25 cellular contexts compared by ENCODE assay signal in the genomic region with DNA sequence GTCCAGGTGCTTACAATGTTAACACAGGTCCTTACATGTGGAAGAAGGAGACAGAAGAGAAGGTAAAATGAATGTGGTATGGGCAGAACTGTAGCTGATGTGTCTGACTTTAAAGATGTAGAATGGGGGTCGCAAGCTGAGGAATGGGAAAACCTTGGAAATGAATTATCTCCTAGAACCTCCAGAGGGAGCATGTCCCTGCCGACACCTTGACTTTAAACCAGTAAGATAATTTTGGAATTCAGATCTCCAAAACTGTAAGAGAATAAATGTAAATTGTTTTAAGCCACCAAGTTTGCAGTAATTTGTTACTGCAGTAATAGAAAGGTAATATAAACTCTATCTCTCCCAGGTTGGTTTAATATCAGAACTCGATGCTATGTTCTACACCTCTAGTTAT.
DNase-seq lines count a peak whose midpoint lies in the region; ATAC-seq and TF ChIP-seq lines count a peak whose summit lies in the region.
"Had no signal": no experiment of that assay in that cellular context is flagged by ENCODE, and none has a peak within 500 bp of the region (broad histone marks: within the 10 kb centered on the region; RNA-seq: fewer than 3 reads in every experiment).

No MANE protein-coding gene starts in this region.

- 58 to 60% methylated on average over 3 of the region's 3 CpGs for WGBS in heart right ventricle, 2 donors

- H3K27me3 ChIP-seq in PC-9 (ENCODE audit: insufficient read depth, low read depth) = no peaks in the 10 kb centered on the region
- H3K27me3 ChIP-seq in heart right ventricle = no peaks in the 10 kb centered on the region
- H3K27me3 ChIP-seq: heart left ventricle, neutrophil had no signal

- no peak overlapping the region for H3K4me2 ChIP-seq in PC-9

- ATAC-seq in heart right ventricle = no peak
- ATAC-seq: activated CD8-positive, alpha-beta memory T cell treated with anti-CD3 and anti-CD28 coated beads, Interleukin-2, amount 10 ng/mL, durations not matched to agents 7 days and 5 days; heart left ventricle; left colon; Right ventricle myocardium inferior had no signal

- DNase-seq in NCI-H82 (lab: John Stamatoyannopoulos, UW) (peak; percentile 20), NCI-H82 treated with DMSO at 0.1 percent for 48 hours (lab: John Stamatoyannopoulos, UW; ENCODE audit: unreplicated experiment) (no peak), PC-9 (no peak), epithelial cell of proximal tubule (ENCODE audit: low read depth) (no peak), retinal pigment epithelial cell (ENCODE audit: low read depth) (no peak), NCI-H446 (lab: John Stamatoyannopoulos, UW) (no peak), heart right ventricle (no peak), D341Med (ENCODE audit: low spot score) (no peak)
- DNase-seq: activated CD4-positive, CD25-positive, alpha-beta regulatory T cell; activated CD8-positive, alpha-beta memory T cell treated with anti-CD3 and anti-CD28 coated beads, Interleukin-2, amount 10 ng/mL, durations not matched to agents 7 days and 5 days; activated T-cell treated with anti-CD3 and anti-CD28 coated beads, Interleukin-2, amount 50 U/mL, for 48 hours; CD4-positive, alpha-beta T cell; GDM1; GOT3; heart left ventricle; immature natural killer cell; left colon; NCI-H1105; NCI-H187 treated with DMSO at 0.1 percent for 48 hours; NCI-H69; stimulated activated naive CD4-positive, alpha-beta T cell treated with Interleukin-2 at 50 U/mL for 16 hours; T-helper 9 cell had no signal

- H3K9me3 ChIP-seq in PC-9 (ENCODE audit: insufficient read depth, low read depth) (no peaks in the 10 kb centered on the region), heart right ventricle (peaks cover 0 to 4% (median 0%) of the 10 kb centered on the region in 11 donors)
- H3K9me3 ChIP-seq: heart left ventricle, neutrophil had no signal

- no TSS peak for BruUV-seq in PC-9 (replicated peaks; lab: Mats Ljungman, UMichigan)

- TF ChIP-seq CTCF in PC-9 (conservative IDR thresholded peaks at IDR 0.05) (0 out of 2 replicates have a peak, but pooled peaks have one; percentile 22), epithelial cell of proximal tubule (conservative IDR thresholded peaks at IDR 0.05; ENCODE audit: low read depth, low read length) (peak; percentile 16), retinal pigment epithelial cell (conservative IDR thresholded peaks at IDR 0.05; ENCODE audit: low read depth, low read length) (peak; percentile 16), heart right ventricle (IDR thresholded peaks at IDR 0.05) (no peak)

- intact Hi-C loops in PC-9 (cut with micrococcal nuclease; ENCODE audit: unreplicated experiment) = no loop called here
- intact Hi-C loops in heart right ventricle (cut with DNase I) = no loop called here

- POLR2A ChIA-PET in PC-9 (lab: Charles Lee; ENCODE audit: unreplicated experiment) = no interaction called here

- no peak overlapping the region for H3K27ac ChIP-seq in PC-9
- H3K27ac ChIP-seq in heart right ventricle = no peak overlapping the region
- H3K27ac ChIP-seq: epithelial cell of prostate, heart left ventricle, neutrophil had no signal

- H3K4me3 ChIP-seq in PC-9 (no peak overlapping the region), epithelial cell of proximal tubule (ENCODE audit: low read depth, low read length) (no peak overlapping the region), retinal pigment epithelial cell (ENCODE audit: low read length) (no peak overlapping the region), heart right ventricle (no peak overlapping the region)
- H3K4me3 ChIP-seq: heart left ventricle had no signal

- H3K4me1 ChIP-seq in PC-9 (replicated peaks; ENCODE audit: insufficient read depth) = peaks cover 13% of the 10 kb centered on the region; the same call in 1 of the 2 replicates
- no peaks in the 10 kb centered on the region for H3K4me1 ChIP-seq in heart right ventricle
- H3K4me1 ChIP-seq: heart left ventricle had no signal

- no peaks in the 10 kb centered on the region for H3K9me2 ChIP-seq in PC-9 (ENCODE audit: insufficient read depth)

- H3F3A ChIP-seq in PC-9 (ENCODE audit: insufficient read depth, low read depth) = no peaks in the 10 kb centered on the region

- H4K20me1 ChIP-seq in PC-9 (ENCODE audit: insufficient read depth) = no peaks in the 10 kb centered on the region

- H2AFZ ChIP-seq in PC-9 = no peak overlapping the region

- H3K36me3 ChIP-seq in PC-9 (ENCODE audit: low read depth) = no peaks in the 10 kb centered on the region
- H3K36me3 ChIP-seq in heart right ventricle = no peaks in the 10 kb centered on the region
- H3K36me3 ChIP-seq: heart left ventricle, neutrophil had no signal

- no peaks in the 10 kb centered on the region for H3K79me2 ChIP-seq in PC-9 (ENCODE audit: low read depth)

- CTCF ChIA-PET in PC-9 (lab: Charles Lee) = no interaction called here

Comparison
In these comparisons a context has a peak if more than half of its experiments do, and no peak if none do; other contexts are left out.
1. CTCF ChIP-seq: peak in PC-9 (single experiment), epithelial cell of proximal tubule (single experiment) and retinal pigment epithelial cell (single experiment); none in heart right ventricle (0 of 9).